Comparison of ENCODE assay signal across 8 cellular contexts in the genomic region with DNA sequence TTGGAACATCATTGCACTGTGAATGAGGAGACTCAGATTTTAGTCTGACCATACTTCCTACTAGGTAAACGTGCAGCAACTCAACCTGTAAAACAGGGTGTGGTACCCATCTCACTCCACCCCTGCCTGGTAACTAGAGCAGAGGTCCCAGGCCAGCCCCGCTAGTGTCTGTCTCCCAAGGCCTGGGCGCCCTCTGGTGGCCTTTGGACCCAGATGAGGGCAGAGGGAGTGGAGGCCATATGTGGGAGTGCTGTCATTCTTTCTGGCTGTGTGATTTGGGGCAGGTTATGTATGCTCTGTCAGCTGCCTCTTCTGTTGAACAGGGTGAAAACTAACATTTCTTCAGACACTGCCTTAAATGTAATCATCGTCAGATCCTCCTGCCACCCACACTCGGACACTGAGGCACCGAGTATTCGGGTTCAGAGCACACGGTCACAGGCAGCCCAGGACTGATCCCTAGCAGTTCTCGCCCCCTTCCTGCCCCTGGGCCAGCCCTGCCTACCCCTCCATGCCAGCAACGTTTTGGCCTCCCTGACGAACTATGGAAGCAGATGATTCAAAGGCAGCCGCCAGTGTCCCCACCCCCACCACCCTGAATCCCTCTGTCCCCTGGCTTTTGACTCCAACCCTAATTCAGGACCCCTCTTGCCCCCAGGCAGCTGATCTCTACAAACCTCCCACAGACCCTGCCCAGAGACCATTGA.
DNase-seq lines count a peak whose midpoint lies in the region; ATAC-seq and TF ChIP-seq lines count a peak whose summit lies in the region.

No MANE protein-coding gene starts in this region.

- peak; percentile 93 for TF ChIP-seq CTCF in GM12873 (IDR thresholded peaks at IDR 0.05; ENCODE audit: insufficient read depth, low read depth, low read length, missing control alignments)
- peak; percentile 94 for TF ChIP-seq CTCF in retinal pigment epithelial cell (conservative IDR thresholded peaks at IDR 0.05; ENCODE audit: low read depth, low read length)

- H3K4me1 Mint-ChIP-seq in activated naive CD8-positive, alpha-beta T cell treated with anti-CD3 and anti-CD28 coated beads, Interleukin-2, amount 50 U/mL, for 24 hours: peaks cover 82% of the 10 kb centered on the region

- intact Hi-C loops in left cardiac atrium (cut with DNase I): loop anchor here (2.0 to 10.0 kb wide), 4 partner anchors 90 to 377 kb away; no protein-coding TSS in a partner anchor

- no peak overlapping the region for H3K4me3 Mint-ChIP-seq in activated naive CD8-positive, alpha-beta T cell treated with anti-CD3 and anti-CD28 coated beads, Interleukin-2, amount 50 U/mL, for 24 hours

- DNase-seq in NCI-H1092 treated with DMSO at 0.1 percent for 48 hours (lab: John Stamatoyannopoulos, UW): peak; percentile 55
- peak; percentile 70 to 84 (median 76) for DNase-seq in T-helper 1 cell
- DNase-seq in activated naive CD8-positive, alpha-beta T cell treated with anti-CD3 and anti-CD28 coated beads, Interleukin-2, amount 50 U/mL, for 24 hours: peak; percentile 85
- peak; percentile 90 for DNase-seq in left cardiac atrium
- peak; percentile 17 for DNase-seq in retinal pigment epithelial cell (ENCODE audit: low read depth)

- peaks cover 2% of the 10 kb centered on the region for H3K27me3 Mint-ChIP-seq in activated naive CD8-positive, alpha-beta T cell treated with anti-CD3 and anti-CD28 coated beads, Interleukin-2, amount 50 U/mL, for 24 hours

- no peak overlapping the region for H3K4me3 ChIP-seq in retinal pigment epithelial cell (ENCODE audit: low read length)

- peak overlapping the region; percentile 78 for H3K27ac Mint-ChIP-seq in activated naive CD8-positive, alpha-beta T cell treated with anti-CD3 and anti-CD28 coated beads, Interleukin-2, amount 50 U/mL, for 24 hours

- peaks cover 50% of the 10 kb centered on the region for H3K36me3 Mint-ChIP-seq in activated naive CD8-positive, alpha-beta T cell treated with anti-CD3 and anti-CD28 coated beads, Interleukin-2, amount 50 U/mL, for 24 hours (ENCODE audit: low read depth)

- ATAC-seq in HG02623 (IDR thresholded peaks at IDR 0.05; ENCODE audit: unreplicated experiment): peak; percentile 85
- ATAC-seq in activated naive CD8-positive, alpha-beta T cell treated with anti-CD3 and anti-CD28 coated beads, Interleukin-2, amount 50 U/mL, for 24 hours: peak; percentile 83
- ATAC-seq in left cardiac atrium: peak; percentile 93 to 96
- no peak for ATAC-seq in HG02840 (IDR thresholded peaks at IDR 0.05; ENCODE audit: low FRiP score, unreplicated experiment)

- no peaks in the 10 kb centered on the region for H3K9me3 Mint-ChIP-seq in activated naive CD8-positive, alpha-beta T cell treated with anti-CD3 and anti-CD28 coated beads, Interleukin-2, amount 50 U/mL, for 24 hours

Comparison
In these comparisons a context has a peak if more than half of its experiments do, and no peak if none do; other contexts are left out.
1. DNase-seq: peak in every context shown above with its lines; median percentile 90 in left cardiac atrium; 85 in activated naive CD8-positive, alpha-beta T cell treated with anti-CD3 and anti-CD28 coated beads, Interleukin-2, amount 50 U/mL, for 24 hours; 76 in T-helper 1 cell; 55 in NCI-H1092 treated with DMSO at 0.1 percent for 48 hours; 17 in retinal pigment epithelial cell.